ENCODE assay signal across 8 cellular contexts in the genomic region with DNA sequence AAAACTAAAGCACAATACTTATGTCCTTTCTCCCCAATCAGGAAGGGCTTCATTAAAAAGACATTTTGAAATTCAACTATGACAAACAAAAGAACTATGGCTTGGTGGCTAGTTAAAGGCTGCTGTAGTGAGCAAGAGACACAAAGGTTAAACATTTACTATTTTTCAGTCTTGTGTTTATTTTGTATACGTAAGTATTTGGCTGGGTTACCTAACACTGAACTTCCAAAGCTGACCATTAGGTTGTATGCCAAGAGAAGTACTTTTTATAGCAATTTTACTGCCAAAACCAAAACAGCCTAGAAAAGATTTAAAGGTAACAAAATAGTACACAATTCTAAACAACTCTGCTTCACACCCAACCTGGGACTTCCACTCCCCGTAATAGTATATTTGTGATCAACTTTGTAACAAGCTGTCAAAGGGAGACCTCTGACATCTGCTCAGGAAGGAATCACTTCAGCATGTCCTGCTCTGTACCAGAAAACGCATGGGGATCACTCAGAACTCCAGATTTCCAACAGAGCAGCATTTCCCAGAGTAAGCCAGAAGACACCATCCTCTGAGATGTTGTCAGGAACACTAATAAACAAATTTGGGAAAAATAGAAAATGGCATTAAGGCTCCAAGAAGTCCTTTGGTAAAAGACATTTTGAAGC.
DNase-seq lines count a peak whose midpoint lies in the region; TF ChIP-seq lines count a peak whose summit lies in the region.
"Not testable (repeated sequence)": the region's sequence is repeated elsewhere in the genome, so short reads cannot be mapped to it uniquely, and the experiment has no call there.

No MANE protein-coding gene starts in this region.

- peak; percentile 74 for DNase-seq in ACHN
- DNase-seq in EH (ENCODE audit: low read depth) = peak; percentile 69
- DNase-seq in LNCaP clone FGC (ENCODE audit: low read depth) = peak; percentile 68
- DNase-seq in adipocyte (ENCODE audit: low read depth) = peak; percentile 65
- DNase-seq in glomerular visceral epithelial cell (ENCODE audit: extremely low spot score) = peak; percentile 57

- not testable (repeated sequence) for H3K9me3 ChIP-seq in adipocyte (ENCODE audit: control insufficient read depth, low read length); endocrine pancreas (ENCODE audit: control insufficient read depth, low read length); liver (ENCODE audit: control insufficient read depth in 4 of 4, low read length in 3 of 4); skeletal muscle satellite cell (replicated peaks; ENCODE audit: low read length)

- not testable (repeated sequence) for H3K9ac ChIP-seq in adipocyte (ENCODE audit: low read length); skeletal muscle satellite cell (ENCODE audit: low read depth, low read length)
- H3K9ac ChIP-seq in endocrine pancreas (ENCODE audit: control insufficient read depth, insufficient read depth, low read length) (peak overlapping the region; percentile 26), liver (ENCODE audit: low read depth in 1 of 2, low read length in 2 of 2) (peak overlapping the region in 1 of 2 donors; percentile 49)

- not testable (repeated sequence) for H3K27me3 ChIP-seq in adipocyte (replicated peaks; ENCODE audit: control insufficient read depth, insufficient read depth, low read length); endocrine pancreas (ENCODE audit: control insufficient read depth, insufficient read depth, low read length); liver (ENCODE audit: control insufficient read depth in 4 of 4, insufficient read depth in 4 of 4, low read length in 3 of 4); skeletal muscle satellite cell (ENCODE audit: control insufficient read depth, insufficient read depth, low read length)

- H3K4me2 ChIP-seq in skeletal muscle satellite cell (ENCODE audit: low read length) = peak overlapping the region; percentile 10

- in situ Hi-C loops in ACHN (cut with HindIII; ENCODE audit: low pct_ligation_motif_present, low pct_unique_long_range_greater_than_20kb, low sequenced_read_pairs) = not testable (repeated sequence)

- not testable (repeated sequence) for H3K4me1 ChIP-seq in adipocyte (ENCODE audit: control insufficient read depth, insufficient read depth, low read length); endocrine pancreas (ENCODE audit: control insufficient read depth, insufficient read depth, low read length); liver (ENCODE audit: control insufficient read depth in 4 of 4, insufficient read depth in 4 of 4, low read length in 3 of 4)
- peaks cover 10% of the 10 kb centered on the region for H3K4me1 ChIP-seq in skeletal muscle satellite cell (ENCODE audit: control insufficient read depth, insufficient read depth, low read length)

- not testable (repeated sequence) for TF ChIP-seq CTCF in LNCaP clone FGC (IDR thresholded peaks at IDR 0.05; ENCODE audit: control insufficient read depth, extremely low read depth, insufficient read depth)
- peak; percentile 28 for TF ChIP-seq CTCF in liver (IDR thresholded peaks at IDR 0.05; ENCODE audit: low read depth, low read length, missing input control)

- not testable (repeated sequence) for H3K36me3 ChIP-seq in adipocyte (ENCODE audit: control insufficient read depth, insufficient read depth, low read length, severe bottlenecking); endocrine pancreas (ENCODE audit: control insufficient read depth, insufficient read depth, low read length); liver (ENCODE audit: control insufficient read depth in 4 of 4, insufficient read depth in 3 of 4, low read depth in 1 of 4, low read length in 3 of 4); skeletal muscle satellite cell (ENCODE audit: insufficient read depth, low read length)

- H3K4me3 ChIP-seq in LNCaP clone FGC (ENCODE audit: low read depth, low read length); adipocyte (ENCODE audit: low read length); endocrine pancreas (ENCODE audit: control insufficient read depth, insufficient read depth, low read length); liver (ENCODE audit: low read depth in 1 of 3, low read length in 3 of 3); skeletal muscle satellite cell (ENCODE audit: low read length): not testable (repeated sequence)

- 29% methylated on average over 3 of the region's 3 CpGs for WGBS in liver

- TF ChIP-seq RAD21 in liver (IDR thresholded peaks at IDR 0.05) = not testable (repeated sequence)

- peak overlapping the region; percentile 46 to 60 for H3K27ac ChIP-seq in liver (ENCODE audit: low read depth in 1 of 2, low read length in 2 of 2)

TF ChIP-seq in liver, 16 proteins besides CTCF, POLR2A, EP300 and RAD21:
- peak in 1 of 2 donors; percentile 40 for TF ChIP-seq RXRA (IDR thresholded peaks at IDR 0.05)
- TF ChIP-seq FOXA2 (IDR thresholded peaks at IDR 0.05) = peak; percentile 45
- TF ChIP-seq HNF4A (conservative IDR thresholded peaks at IDR 0.05) = peak in 1 of 2 donors; percentile 23
- peak; percentile 54 for TF ChIP-seq SP1 (IDR thresholded peaks at IDR 0.05)
- TF ChIP-seq YY1 (IDR thresholded peaks at IDR 0.05) = peak; percentile 33
